In the genomic region with DNA sequence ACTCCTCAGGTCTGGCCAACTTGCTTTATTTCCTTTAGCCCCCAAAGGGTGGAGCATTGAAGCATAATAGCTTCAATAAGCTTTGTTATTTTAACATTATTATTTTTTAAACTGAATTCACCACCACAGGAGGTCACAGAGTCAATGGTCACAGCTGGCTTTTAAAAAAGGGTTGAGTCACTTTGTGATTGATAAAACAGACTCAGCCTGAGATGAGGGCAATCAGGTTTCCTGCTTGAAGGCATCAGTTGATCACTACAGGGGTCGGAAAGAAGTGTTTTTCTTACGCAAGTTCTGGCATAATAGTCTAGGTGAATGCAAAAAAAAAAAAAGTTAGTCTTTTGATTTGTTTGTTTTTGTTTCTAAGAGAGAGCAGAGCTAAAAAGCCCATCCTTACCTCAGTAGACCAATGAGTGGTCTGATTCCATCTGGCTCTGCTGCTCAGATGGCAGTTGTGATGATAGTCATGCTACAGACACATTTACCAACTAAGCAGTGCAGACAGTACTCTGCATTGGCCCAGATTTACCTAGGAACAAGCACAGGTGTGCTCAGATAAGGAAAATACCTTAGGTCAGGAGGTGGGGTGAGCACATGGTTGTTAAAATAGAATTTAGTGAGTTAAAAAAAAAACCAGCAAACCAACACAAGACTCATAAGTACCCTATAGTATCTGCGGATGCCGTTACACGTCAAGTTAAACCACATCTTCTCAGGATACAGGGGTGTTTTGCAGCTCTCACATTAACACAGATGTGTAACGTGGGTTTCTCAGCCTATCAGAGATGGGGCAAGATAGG, we compare ENCODE assay signal across 10 cellular contexts. TPM values are rescaled to one million over a fixed set of nuclear protein-coding genes. Genes with fewer than 3 reads are reported as not detected.
DNase-seq lines count a peak whose midpoint lies in the region; ATAC-seq and TF ChIP-seq lines count a peak whose summit lies in the region.
"Had no signal": no experiment of that assay in that cellular context is flagged by ENCODE, and none has a peak within 500 bp of the region (broad histone marks: within the 10 kb centered on the region; RNA-seq: fewer than 3 reads in every experiment).

No MANE protein-coding gene starts in this region.

- H3K36me3 Mint-ChIP-seq in activated naive CD4-positive, alpha-beta T cell treated with anti-CD3 and anti-CD28 coated beads, Interleukin-2, amount 10 ng/mL, durations not matched to agents 7 days and 5 days = peaks cover 8% of the 10 kb centered on the region
- peaks cover 0 to 10% (median 0%) of the 10 kb centered on the region in 5 donors for H3K36me3 Mint-ChIP-seq in naive thymus-derived CD4-positive, alpha-beta T cell

- CTCF ChIA-PET in activated naive CD4-positive, alpha-beta T cell treated with anti-CD3 and anti-CD28 coated beads, Interleukin-2, amount 10 ng/mL, durations not matched to agents 7 days and 5 days (lab: Charles Lee) = interaction anchor here (0.7 to 2.5 kb wide), 4 partner anchors 10 to 1808 kb away, joined by 3 to 16 read pairs (median 6); no protein-coding TSS in a partner anchor
- CTCF ChIA-PET in naive thymus-derived CD4-positive, alpha-beta T cell (lab: Charles Lee) = interaction anchor here (0.6 to 2.6 kb wide), 11 partner anchors 11 to 730 kb away, joined by 3 to 13 read pairs (median 6); a partner anchor contains a TSS

- POLR2A ChIA-PET in naive thymus-derived CD4-positive, alpha-beta T cell (lab: Charles Lee) = interaction anchor here (0.6 to 6.3 kb wide), 21 partner anchors 10 to 1227 kb away, joined by 3 to 132 read pairs (median 6); a partner anchor contains a TSS

- no peaks in the 10 kb centered on the region for H3K27me3 ChIP-seq in naive thymus-derived CD4-positive, alpha-beta T cell (ENCODE audit: control insufficient read depth in 2 of 2, insufficient read depth in 2 of 2, low read length in 2 of 2)

- no peak overlapping the region for H3K4me3 Mint-ChIP-seq in activated naive CD4-positive, alpha-beta T cell treated with anti-CD3 and anti-CD28 coated beads, Interleukin-2, amount 10 ng/mL, durations not matched to agents 7 days and 5 days
- H3K4me3 Mint-ChIP-seq in naive thymus-derived CD4-positive, alpha-beta T cell = no peak overlapping the region

- H3K27ac ChIP-seq in naive thymus-derived CD4-positive, alpha-beta T cell (ENCODE audit: low read depth, low read length) = peak overlapping the region; percentile 90
- H3K27ac ChIP-seq: KMS-11 had no signal

- DNase-seq in activated naive CD4-positive, alpha-beta T cell treated with anti-CD3 and anti-CD28 coated beads, Interleukin-2, amount 10 ng/mL, durations not matched to agents 7 days and 5 days = peak; percentile 46
- peak in 7 of 9 donors; percentile 61 to 85 (median 76) for DNase-seq in naive thymus-derived CD4-positive, alpha-beta T cell
- DNase-seq in NCI-H2107 treated with DMSO at 0.1 percent for 48 hours (lab: John Stamatoyannopoulos, UW; ENCODE audit: unreplicated experiment) (no peak), glomerular visceral epithelial cell (ENCODE audit: extremely low spot score) (no peak), GM10266 (ENCODE audit: extremely low spot score) (no peak)
- DNase-seq: heart right ventricle had no signal

- no peaks in the 10 kb centered on the region for H3K27me3 Mint-ChIP-seq in activated naive CD4-positive, alpha-beta T cell treated with anti-CD3 and anti-CD28 coated beads, Interleukin-2, amount 10 ng/mL, durations not matched to agents 7 days and 5 days
- H3K27me3 Mint-ChIP-seq in naive thymus-derived CD4-positive, alpha-beta T cell = no peaks in the 10 kb centered on the region

- H3K4me3 ChIP-seq in GM12875 (ENCODE audit: low read depth, low read length) = peak overlapping the region; percentile 30
- H3K4me3 ChIP-seq in naive thymus-derived CD4-positive, alpha-beta T cell (ENCODE audit: low read length) = peak overlapping the region; percentile 50

- no peaks in the 10 kb centered on the region for H3K36me3 ChIP-seq in naive thymus-derived CD4-positive, alpha-beta T cell (ENCODE audit: control insufficient read depth in 2 of 3, insufficient read depth in 3 of 3, low read length in 3 of 3)
- H3K36me3 ChIP-seq: heart right ventricle had no signal

- H3K27ac Mint-ChIP-seq in activated naive CD4-positive, alpha-beta T cell treated with anti-CD3 and anti-CD28 coated beads, Interleukin-2, amount 10 ng/mL, durations not matched to agents 7 days and 5 days = no peak overlapping the region
- H3K27ac Mint-ChIP-seq in naive thymus-derived CD4-positive, alpha-beta T cell = no peak overlapping the region

- ATAC-seq in HG02970 (IDR thresholded peaks at IDR 0.05; ENCODE audit: low FRiP score, unreplicated experiment) (peak; percentile 6), GM18858 (IDR thresholded peaks at IDR 0.05; ENCODE audit: unreplicated experiment) (no peak)
- ATAC-seq in naive thymus-derived CD4-positive, alpha-beta T cell = peak; percentile 83

- no peaks in the 10 kb centered on the region for H3K9me3 Mint-ChIP-seq in activated naive CD4-positive, alpha-beta T cell treated with anti-CD3 and anti-CD28 coated beads, Interleukin-2, amount 10 ng/mL, durations not matched to agents 7 days and 5 days
- H3K9me3 Mint-ChIP-seq in naive thymus-derived CD4-positive, alpha-beta T cell = peaks cover 0 to 4% (median 0%) of the 10 kb centered on the region in 11 donors

- H3K4me1 ChIP-seq in naive thymus-derived CD4-positive, alpha-beta T cell (ENCODE audit: control insufficient read depth in 2 of 2, insufficient read depth in 2 of 2, low read length in 2 of 2) = peaks cover 43 to 74% of the 10 kb centered on the region in 2 donors

- no peak for TF ChIP-seq CTCF in GM12875 (IDR thresholded peaks at IDR 0.05; ENCODE audit: borderline replicate concordance, insufficient read depth, low read depth, low read length)
- TF ChIP-seq CTCF in GM10266 (IDR thresholded peaks at IDR 0.05; ENCODE audit: control insufficient read depth, insufficient read depth, low read depth, missing control alignments) = no peak

- intact Hi-C loops in naive thymus-derived CD4-positive, alpha-beta T cell (cut with micrococcal nuclease) = loop anchor here (1.0 to 10.0 kb wide), 17 partner anchors 9 to 1652 kb away; a partner anchor contains a TSS

- H3K4me1 Mint-ChIP-seq in activated naive CD4-positive, alpha-beta T cell treated with anti-CD3 and anti-CD28 coated beads, Interleukin-2, amount 10 ng/mL, durations not matched to agents 7 days and 5 days = peaks cover 8% of the 10 kb centered on the region
- peaks cover 0 to 32% (median 8%) of the 10 kb centered on the region in 7 donors for H3K4me1 Mint-ChIP-seq in naive thymus-derived CD4-positive, alpha-beta T cell

- no peaks in the 10 kb centered on the region for H3K9me3 ChIP-seq in naive thymus-derived CD4-positive, alpha-beta T cell (ENCODE audit: control insufficient read depth in 2 of 3, low read length in 3 of 3)

RNA-seq across cellular contexts. Expression of a gene that starts 22.6 kb away (rescaled TPM):
- total RNA-seq in naive thymus-derived CD4-positive, alpha-beta T cell = under 1 TPM; 0.27 to 0.65 (median 0.61) TPM
- under 1 TPM in 1 of 2 donors, not detected in 1; 0.35 TPM for polyA plus RNA-seq in naive thymus-derived CD4-positive, alpha-beta T cell
- polyA plus RNA-seq: heart right ventricle had no signal

RNA-seq across cellular contexts. Expression of a gene that starts 35.9 kb away (rescaled TPM):
- not detected for total RNA-seq in naive thymus-derived CD4-positive, alpha-beta T cell
- polyA plus RNA-seq in naive thymus-derived CD4-positive, alpha-beta T cell = not detected
- total RNA-seq: heart right ventricle had no signal
- polyA plus RNA-seq: heart right ventricle had no signal

Comparison
In these comparisons a context has a peak if more than half of its experiments do, and no peak if none do; other contexts are left out.
1. DNase-seq: peak in activated naive CD4-positive, alpha-beta T cell treated with anti-CD3 and anti-CD28 coated beads, Interleukin-2, amount 10 ng/mL, durations not matched to agents 7 days and 5 days (single experiment) and naive thymus-derived CD4-positive, alpha-beta T cell (7 of 9); none in NCI-H2107 treated with DMSO at 0.1 percent for 48 hours (single experiment), glomerular visceral epithelial cell (single experiment) and GM10266 (single experiment).